Comparison of ENCODE assay signal across 11 cellular contexts in genomic region chr1:12386130-12386529, GRCh38.
DNase-seq lines count a peak whose midpoint lies in the region; ATAC-seq and TF ChIP-seq lines count a peak whose summit lies in the region.
"Had no signal": no experiment of that assay in that cellular context is flagged by ENCODE, and none has a peak within 500 bp of the region (broad histone marks: within the 10 kb centered on the region; RNA-seq: fewer than 3 reads in every experiment).

No MANE protein-coding gene starts in this region.

- peak; percentile 68 for ATAC-seq in left lung
- no peak for ATAC-seq in Right ventricle myocardium inferior

- H3K36me3 ChIP-seq in left lung = peaks cover 0 to 87% of the 10 kb centered on the region in 2 donors

- in situ Hi-C loops in Caki2 (cut with HindIII; ENCODE audit: low pct_unique_long_range_greater_than_20kb, low sequenced_read_pairs) = no loop called here

- H3K9me3 Mint-ChIP-seq in activated naive CD8-positive, alpha-beta T cell treated with anti-CD3 and anti-CD28 coated beads for 36 hours = peaks cover 21% of the 10 kb centered on the region

- intact Hi-C loops in left lung (cut with DNase I) = no loop called here
- intact Hi-C loops in Right ventricle myocardium inferior (cut with DNase I) = no loop called here

- H3K27me3 Mint-ChIP-seq in activated naive CD8-positive, alpha-beta T cell treated with anti-CD3 and anti-CD28 coated beads for 36 hours = no peaks in the 10 kb centered on the region

- H3K4me1 Mint-ChIP-seq in activated naive CD8-positive, alpha-beta T cell treated with anti-CD3 and anti-CD28 coated beads for 36 hours = peaks cover 41% of the 10 kb centered on the region

- no peak overlapping the region for H3K27ac ChIP-seq in left lung
- H3K27ac ChIP-seq: HL-60 had no signal

- no peaks in the 10 kb centered on the region for H3K27me3 ChIP-seq in left lung

- peak overlapping the region; percentile 81 for H3K27ac Mint-ChIP-seq in activated naive CD8-positive, alpha-beta T cell treated with anti-CD3 and anti-CD28 coated beads for 36 hours
- H3K27ac Mint-ChIP-seq: CD14-positive monocyte had no signal

- H3K36me3 Mint-ChIP-seq in activated naive CD8-positive, alpha-beta T cell treated with anti-CD3 and anti-CD28 coated beads for 36 hours = peaks cover 88% of the 10 kb centered on the region

- H3K4me3 Mint-ChIP-seq in activated naive CD8-positive, alpha-beta T cell treated with anti-CD3 and anti-CD28 coated beads for 36 hours = peak overlapping the region; percentile 42
- H3K4me3 Mint-ChIP-seq: CD14-positive monocyte had no signal

- no peak overlapping the region for H3K4me3 ChIP-seq in left lung
- H3K4me3 ChIP-seq: smooth muscle cell had no signal

- peaks cover 0 to 24% of the 10 kb centered on the region in 2 donors for H3K9me3 ChIP-seq in left lung

- H3K4me1 ChIP-seq in left lung = peaks cover 0 to 5% of the 10 kb centered on the region in 2 donors

- DNase-seq in Caki2 (ENCODE audit: low read depth) = peak; percentile 54
- DNase-seq in T follicular helper cell (ENCODE audit: low read depth) = peak; percentile 8
- no peak for DNase-seq in activated naive CD8-positive, alpha-beta T cell treated with anti-CD3 and anti-CD28 coated beads for 36 hours
- DNase-seq in left lung = no peak
- DNase-seq in cerebellar cortex (ENCODE audit: low spot score) = no peak
- no peak for DNase-seq in NCI-H82 treated with DMSO at 0.1 percent for 48 hours (lab: John Stamatoyannopoulos, UW; ENCODE audit: unreplicated experiment)
- no peak for DNase-seq in HUDEP-2 (lab: John Stamatoyannopoulos, UW; ENCODE audit: unreplicated experiment in 76 of 76)
- DNase-seq in Right ventricle myocardium inferior (ENCODE audit: missing footprints) = no peak

- no peak for TF ChIP-seq CTCF in left lung (IDR thresholded peaks at IDR 0.05)

Comparison
In these comparisons a context has a peak if more than half of its experiments do, and no peak if none do; other contexts are left out.
1. DNase-seq: peak in Caki2 (single experiment) and T follicular helper cell (single experiment); none in activated naive CD8-positive, alpha-beta T cell treated with anti-CD3 and anti-CD28 coated beads for 36 hours (single experiment), left lung (0 of 2), cerebellar cortex (single experiment), NCI-H82 treated with DMSO at 0.1 percent for 48 hours (single experiment), HUDEP-2 (0 of 76) and Right ventricle myocardium inferior (single experiment).